In the genomic region with DNA sequence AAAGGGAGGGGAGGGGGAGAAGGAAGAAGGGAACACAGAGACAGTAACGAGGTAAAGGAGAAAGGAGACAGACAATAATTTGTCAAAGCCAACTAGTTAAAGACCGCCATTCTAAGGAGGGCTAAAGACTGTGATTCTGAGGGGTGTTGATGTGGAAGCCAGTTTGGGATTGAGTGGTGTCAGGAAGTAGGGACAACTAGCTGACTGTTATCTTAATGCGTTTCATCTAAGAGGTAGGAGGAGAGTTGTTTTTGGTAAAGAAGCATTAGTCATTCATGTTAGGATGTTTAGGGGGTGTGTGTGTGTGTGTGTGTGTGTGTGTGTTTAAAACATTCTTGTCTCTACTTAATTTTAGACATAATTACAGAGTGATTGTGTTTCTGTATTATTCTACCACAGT, we compare ENCODE assay signal across 23 cellular contexts.
DNase-seq lines count a peak whose midpoint lies in the region; ATAC-seq, FAIRE-seq and TF ChIP-seq lines count a peak whose summit lies in the region.
"Had no signal": no experiment of that assay in that cellular context is flagged by ENCODE, and none has a peak within 500 bp of the region (broad histone marks: within the 10 kb centered on the region; RNA-seq: fewer than 3 reads in every experiment).

No MANE protein-coding gene starts in this region.

- H3K4me2 ChIP-seq in GM12878 (ENCODE audit: control insufficient read depth, insufficient read depth) = no peak overlapping the region
- H3K4me2 ChIP-seq: BLaER1 treated with 17β-estradiol and CSF1 and Interleukin-3, amounts not matched to agents 10 nM and 100 nM had no signal

- peaks cover 2% of the 10 kb centered on the region; the same call in 1 of the 2 replicates for H3K4me1 ChIP-seq in HEK293 (ENCODE audit: control insufficient read depth, insufficient read depth, low read length)
- no peaks in the 10 kb centered on the region for H3K4me1 ChIP-seq in GM12878 (ENCODE audit: control insufficient read depth, insufficient read depth, low read length)
- H3K4me1 ChIP-seq: BLaER1 treated with 17β-estradiol and CSF1 and Interleukin-3, amounts not matched to agents 10 nM and 100 nM had no signal

- intact Hi-C loops in GM12878 (cut with micrococcal nuclease; ENCODE audit: unreplicated experiment) (no loop called here), CD14-positive monocyte (cut with micrococcal nuclease) (no loop called here)

- POLR2A ChIA-PET in HEK293 (lab: Yijun Ruan, JAX) = no interaction called here
- POLR2A ChIA-PET in GM12878 (lab: Charles Lee) = no interaction called here

- no peak overlapping the region for H3K9ac ChIP-seq in GM12878 (ENCODE audit: control insufficient read depth, insufficient read depth, low read length)
- H3K9ac ChIP-seq: BLaER1 treated with 17β-estradiol and CSF1 and Interleukin-3, amounts not matched to agents 10 nM and 100 nM had no signal

- H3K4me1 Mint-ChIP-seq in memory B cell = peaks cover 3% of the 10 kb centered on the region
- peaks cover 3% of the 10 kb centered on the region for H3K4me1 Mint-ChIP-seq in CD14-positive monocyte

- in situ Hi-C loops in GM12878 (cut with MboI) = no loop called here

- H3K27me3 ChIP-seq in GM12878 (replicated peaks in 1 of 2; ENCODE audit: control insufficient read depth in 2 of 2, insufficient read depth in 2 of 2, low read length in 1 of 2) = no peaks in the 10 kb centered on the region
- H3K27me3 ChIP-seq: BLaER1 treated with 17β-estradiol and CSF1 and Interleukin-3, amounts not matched to agents 10 nM and 100 nM had no signal

- CTCF ChIA-PET in HEK293 (lab: Yijun Ruan, JAX) (no interaction called here), GM12878 (lab: Yijun Ruan, JAX) (no interaction called here)

- WGBS in GM12878 (ENCODE audit: insufficient coverage, insufficient replicate concordance, low lambda C conversion rate, missing lambda C conversion rate) = 76% methylated on average over 3 of the region's 3 CpGs

- no peak for TF ChIP-seq RAD21 in GM12878 (IDR thresholded peaks at IDR 0.05; ENCODE audit: insufficient read depth, low read depth, low read length)

- no peaks in the 10 kb centered on the region for H3K9me3 ChIP-seq in HEK293 (ENCODE audit: control insufficient read depth, insufficient read depth, low read depth, low read length)
- no peaks in the 10 kb centered on the region for H3K9me3 ChIP-seq in GM12878 (replicated peaks; ENCODE audit: control insufficient read depth, insufficient read depth, low read length)
- H3K9me3 ChIP-seq: BLaER1 treated with 17β-estradiol and CSF1 and Interleukin-3, amounts not matched to agents 10 nM and 100 nM had no signal

- no peaks in the 10 kb centered on the region for H3K9me3 Mint-ChIP-seq in memory B cell
- H3K9me3 Mint-ChIP-seq in CD14-positive monocyte = no peaks in the 10 kb centered on the region
- H3K9me3 Mint-ChIP-seq: HFFc6 had no signal

- no peak for TF ChIP-seq CTCF in HEK293 (tag by site-specific recombination; IDR thresholded peaks at IDR 0.05)
- no peak for TF ChIP-seq CTCF in GM12878 (IDR thresholded peaks at IDR 0.05 in 2 of 3, conservative IDR thresholded peaks at IDR 0.05 in 1 of 3; ENCODE audit: control insufficient read depth in 2 of 3, extremely low read depth in 1 of 3, insufficient read depth in 1 of 3, low read depth in 3 of 3, low read length in 3 of 3)
- TF ChIP-seq CTCF in CD14-positive monocyte (IDR thresholded peaks at IDR 0.05) = no peak

- H3K27ac ChIP-seq in HEK293 (ENCODE audit: extremely low read depth, low read depth, low read length) (no peak overlapping the region), GM12878 (ENCODE audit: control insufficient read depth, insufficient read depth) (no peak overlapping the region)
- H3K27ac ChIP-seq: BLaER1 treated with 17β-estradiol and CSF1 and Interleukin-3, amounts not matched to agents 10 nM and 100 nM; HL-60 had no signal

- H4K20me1 ChIP-seq in GM12878 (ENCODE audit: control insufficient read depth, insufficient read depth) = no peaks in the 10 kb centered on the region
- H4K20me1 ChIP-seq: BLaER1 treated with 17β-estradiol and CSF1 and Interleukin-3, amounts not matched to agents 10 nM and 100 nM had no signal

- FAIRE-seq in GM12878 (lab: Jason Lieb, UNC) = peak; percentile 80
- FAIRE-seq: RCC 7860 had no signal

- TF ChIP-seq POLR2A in GM12878 (IDR thresholded peaks at IDR 0.05; ENCODE audit: low read depth, low read length) = no peak

- no peak overlapping the region for H3K4me3 ChIP-seq in HEK293 (ENCODE audit: low read depth, low read length)
- no peak overlapping the region for H3K4me3 ChIP-seq in GM12878
- H3K4me3 ChIP-seq: BLaER1 treated with 17β-estradiol and CSF1 and Interleukin-3, amounts not matched to agents 10 nM and 100 nM had no signal

- BruUV-seq in GM12878 (replicated peaks; lab: Mats Ljungman, UMichigan) = no TSS peak

- ATAC-seq in GM12878 = no peak
- no peak for ATAC-seq in memory B cell (ENCODE audit: low read depth)
- no peak for ATAC-seq in GM19035 (IDR thresholded peaks at IDR 0.05; ENCODE audit: unreplicated experiment)

- DNase-seq in EH (ENCODE audit: low read depth) = peak; percentile 8
- no peak for DNase-seq in GM12878 (ENCODE audit: low read depth, low spot score)
- DNase-seq in memory B cell (ENCODE audit: low spot score in 2 of 2) = no peak
- no peak for DNase-seq in CD14-positive monocyte (ENCODE audit: low spot score)
- no peak for DNase-seq in HCEC 1CT
- DNase-seq: DMS79, HFFc6, Kasumi-1, MM.1S, NCI-H1092, NCI-H1436 treated with DMSO at 0.1 percent for 48 hours, NCI-H2029, NCI-H2171 treated with DMSO at 0.1 percent for 48 hours, NCI-H446 treated with DMSO at 0.1 percent for 48 hours, NCI-H748 treated with DMSO at 0.1 percent for 48 hours, Right ventricle myocardium superior, SW 1271 had no signal

- H3K27ac Mint-ChIP-seq in memory B cell (peak overlapping the region; percentile 35), CD14-positive monocyte (no peak overlapping the region)
- H3K27ac Mint-ChIP-seq: HFFc6 had no signal

- H3K79me2 ChIP-seq in GM12878 (ENCODE audit: control insufficient read depth, insufficient read depth, low read length) = no peaks in the 10 kb centered on the region

- H2AFZ ChIP-seq in GM12878 (ENCODE audit: control insufficient read depth, low read depth, low read length) = no peak overlapping the region

- RAD21 ChIA-PET in GM12878 (lab: Charles Lee; ENCODE audit: unreplicated experiment) = no interaction called here

- no peaks in the 10 kb centered on the region for H3K27me3 Mint-ChIP-seq in memory B cell
- no peaks in the 10 kb centered on the region for H3K27me3 Mint-ChIP-seq in CD14-positive monocyte (ENCODE audit: low read depth in 3 of 3)
- H3K27me3 Mint-ChIP-seq: IgD-negative memory B cell had no signal

- no peak for TF ChIP-seq EP300 in GM12878 (IDR thresholded peaks at IDR 0.05; ENCODE audit: borderline replicate concordance in 1 of 2, control insufficient read depth in 1 of 2, low read depth in 2 of 2, low read length in 2 of 2)

- no peak overlapping the region for H3K4me3 Mint-ChIP-seq in memory B cell
- no peak overlapping the region for H3K4me3 Mint-ChIP-seq in CD14-positive monocyte
- H3K4me3 Mint-ChIP-seq: HFFc6, IgD-negative memory B cell had no signal

- SMC1A ChIA-PET in GM12878 (lab: Charles Lee; ENCODE audit: uncharacterized antibody, unreplicated experiment) = no interaction called here

- H3K36me3 ChIP-seq in HEK293 (ENCODE audit: control insufficient read depth in 2 of 2, insufficient read depth in 1 of 2, low read length in 2 of 2) = no peaks in the 10 kb centered on the region; a peak in 1 of 3 replicates
- no peaks in the 10 kb centered on the region for H3K36me3 ChIP-seq in GM12878 (ENCODE audit: control insufficient read depth in 2 of 2, insufficient read depth in 2 of 2, low read length in 1 of 2)

- peaks cover 8% of the 10 kb centered on the region for H3K36me3 Mint-ChIP-seq in memory B cell
- peaks cover 8 to 12% of the 10 kb centered on the region in 2 donors for H3K36me3 Mint-ChIP-seq in CD14-positive monocyte

TF ChIP-seq in HEK293, 187 proteins besides CTCF, POLR2A, EP300 and RAD21 (continues in another document):
- TF ChIP-seq ZFHX2 (tag by site-specific recombination; conservative IDR thresholded peaks at IDR 0.05) = 0 out of 2 replicates have a peak, but pooled peaks have one; percentile 7
- no peak for TF ChIP-seq ZNF157 (tag by site-specific recombination; IDR thresholded peaks at IDR 0.05)
- TF ChIP-seq ZNF433 (tag by site-specific recombination; IDR thresholded peaks at IDR 0.05; ENCODE audit: low read depth) = no peak

TF ChIP-seq in GM12878, 131 proteins besides CTCF, POLR2A, EP300 and RAD21:
- TF ChIP-seq BCL11A (IDR thresholded peaks at IDR 0.05; ENCODE audit: low read depth, low read length) (no peak), BRCA1 (IDR thresholded peaks at IDR 0.05; ENCODE audit: low read depth, low read length) (no peak), NRF1 (conservative IDR thresholded peaks at IDR 0.05; ENCODE audit: low read depth, low read length) (no peak)
- TF ChIP-seq, protein P1, sequence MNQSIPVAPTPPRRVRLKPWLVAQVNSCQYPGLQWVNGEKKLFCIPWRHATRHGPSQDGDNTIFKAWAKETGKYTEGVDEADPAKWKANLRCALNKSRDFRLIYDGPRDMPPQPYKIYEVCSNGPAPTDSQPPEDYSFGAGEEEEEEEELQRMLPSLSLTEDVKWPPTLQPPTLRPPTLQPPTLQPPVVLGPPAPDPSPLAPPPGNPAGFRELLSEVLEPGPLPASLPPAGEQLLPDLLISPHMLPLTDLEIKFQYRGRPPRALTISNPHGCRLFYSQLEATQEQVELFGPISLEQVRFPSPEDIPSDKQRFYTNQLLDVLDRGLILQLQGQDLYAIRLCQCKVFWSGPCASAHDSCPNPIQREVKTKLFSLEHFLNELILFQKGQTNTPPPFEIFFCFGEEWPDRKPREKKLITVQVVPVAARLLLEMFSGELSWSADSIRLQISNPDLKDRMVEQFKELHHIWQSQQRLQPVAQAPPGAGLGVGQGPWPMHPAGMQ (IDR thresholded peaks at IDR 0.05; ENCODE audit: borderline replicate concordance) = 0 out of 2 replicates have a peak, but pooled peaks have one; percentile 3
